In the genomic region with DNA sequence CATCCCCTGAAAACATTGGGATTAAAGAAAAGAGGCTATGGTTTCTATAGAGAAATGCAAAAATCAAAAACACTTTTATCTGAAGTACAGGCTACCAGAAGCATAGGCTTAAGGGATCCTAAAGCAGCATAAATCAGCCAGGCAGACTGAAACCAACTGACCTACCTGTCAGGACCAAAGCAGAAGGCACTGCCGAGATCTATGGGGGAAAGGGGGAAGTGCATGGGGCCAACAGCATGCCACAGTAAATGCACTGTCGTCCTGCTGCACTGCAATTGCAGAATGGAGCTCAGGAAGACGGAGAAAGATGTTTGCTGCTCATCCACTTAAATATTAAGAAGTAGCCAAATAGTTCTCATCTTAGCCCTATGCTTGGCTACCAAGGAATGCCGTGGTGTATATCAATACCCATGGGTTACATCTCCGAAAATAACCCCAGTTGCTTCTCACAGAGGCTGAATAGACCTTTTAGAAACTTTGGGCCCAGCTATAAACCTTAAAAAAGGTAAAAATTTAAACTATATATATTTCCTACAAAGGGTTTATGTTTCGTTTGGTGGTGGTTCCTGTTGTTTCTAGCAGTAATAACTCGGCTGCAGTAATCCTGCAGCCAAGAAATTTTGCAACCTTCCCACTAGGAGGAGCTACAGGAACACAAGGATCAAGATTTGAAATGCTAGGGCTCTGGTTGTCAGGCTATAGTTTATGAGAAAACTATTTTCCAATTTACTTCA, we compare ENCODE assay signal across 8 cellular contexts.
DNase-seq lines count a peak whose midpoint lies in the region; ATAC-seq, FAIRE-seq and TF ChIP-seq lines count a peak whose summit lies in the region.

No MANE protein-coding gene starts in this region.

- H4K20me1 ChIP-seq in DND-41 (ENCODE audit: insufficient read depth, low read length), result no peaks in the 10 kb centered on the region

- no peak overlapping the region for H3K14ac ChIP-seq in mesenchymal stem cell (ENCODE audit: low read length in 2 of 2)

- H4K8ac ChIP-seq in mesenchymal stem cell (ENCODE audit: low read length), result no peak overlapping the region

- H3K36me3 ChIP-seq in DND-41 (ENCODE audit: insufficient read depth, low read length) (no peaks in the 10 kb centered on the region), mesenchymal stem cell (ENCODE audit: control insufficient read depth in 1 of 2, insufficient read depth in 2 of 2, low read depth in 1 of 2, low read length in 2 of 2) (no peaks in the 10 kb centered on the region)

- H2AFZ ChIP-seq in DND-41 (ENCODE audit: low read depth, low read length) (no peak overlapping the region), mesenchymal stem cell (ENCODE audit: low read depth, low read length) (no peak overlapping the region)

- H3K36me3 Mint-ChIP-seq in stimulated activated effector memory CD8-positive, alpha-beta T cell treated with anti-CD3 and anti-CD28 coated beads, Interleukin-12 subunit alpha, Interleukin-12 subunit beta, amount 100 ng/mL, for 72 hours, result no peaks in the 10 kb centered on the region

- H3K4me1 Mint-ChIP-seq in stimulated activated effector memory CD8-positive, alpha-beta T cell treated with anti-CD3 and anti-CD28 coated beads, Interleukin-12 subunit alpha, Interleukin-12 subunit beta, amount 100 ng/mL, for 72 hours, result no peaks in the 10 kb centered on the region

- no peak overlapping the region for H2BK120ac ChIP-seq in mesenchymal stem cell (ENCODE audit: low read depth, low read length)

- FAIRE-seq in colon (lab: Jason Lieb, UNC), result peak; percentile 24

- no peaks in the 10 kb centered on the region for H3K27me3 ChIP-seq in DND-41 (ENCODE audit: insufficient read depth, low read length, poor library complexity)
- H3K27me3 ChIP-seq in mesenchymal stem cell (ENCODE audit: control insufficient read depth in 1 of 2, insufficient read depth in 1 of 2, low read length in 2 of 2), result no peaks in the 10 kb centered on the region

- H2AK5ac ChIP-seq in mesenchymal stem cell (ENCODE audit: low read length, severe bottlenecking), result no peak overlapping the region

- no peak overlapping the region for H3K18ac ChIP-seq in mesenchymal stem cell (ENCODE audit: low read depth in 1 of 2, low read length in 2 of 2)

- no peaks in the 10 kb centered on the region for H3K79me1 ChIP-seq in mesenchymal stem cell (replicated peaks; ENCODE audit: low read length, poor library complexity, severe bottlenecking)

- H3K79me2 ChIP-seq in DND-41 (ENCODE audit: insufficient read depth, low read length), result no peaks in the 10 kb centered on the region

- no peak overlapping the region for H3K27ac Mint-ChIP-seq in stimulated activated effector memory CD8-positive, alpha-beta T cell treated with anti-CD3 and anti-CD28 coated beads, Interleukin-12 subunit alpha, Interleukin-12 subunit beta, amount 100 ng/mL, for 72 hours

- H3K4me3 Mint-ChIP-seq in stimulated activated effector memory CD8-positive, alpha-beta T cell treated with anti-CD3 and anti-CD28 coated beads, Interleukin-12 subunit alpha, Interleukin-12 subunit beta, amount 100 ng/mL, for 72 hours, result no peak overlapping the region

- no peak overlapping the region for H3K4ac ChIP-seq in mesenchymal stem cell (ENCODE audit: low read depth in 1 of 2, low read length in 2 of 2)

- TF ChIP-seq CTCF in DND-41 (IDR thresholded peaks at IDR 0.05; ENCODE audit: borderline replicate concordance, extremely low read depth, low read length, poor library complexity, severe bottlenecking), result peak; percentile 48

- H3K9me3 Mint-ChIP-seq in stimulated activated effector memory CD8-positive, alpha-beta T cell treated with anti-CD3 and anti-CD28 coated beads, Interleukin-12 subunit alpha, Interleukin-12 subunit beta, amount 100 ng/mL, for 72 hours, result no peaks in the 10 kb centered on the region

- DNase-seq in DND-41 (no peak), HCEC 1CT (peak; percentile 66), NCI-H524 treated with DMSO at 0.1 percent for 48 hours (lab: John Stamatoyannopoulos, UW) (peak; percentile 52), mesenchymal stem cell (peak; percentile 55)
- no peak for DNase-seq in stimulated activated effector memory CD8-positive, alpha-beta T cell treated with anti-CD3 and anti-CD28 coated beads, Interleukin-12 subunit alpha, Interleukin-12 subunit beta, amount 100 ng/mL, for 72 hours (ENCODE audit: low spot score in 2 of 2)
- no peak for DNase-seq in effector CD8-positive, alpha-beta T cell (lab: John Stamatoyannopoulos, UW)
- DNase-seq in stimulated activated CD4-positive, alpha-beta T cell treated with anti-CD3 and anti-CD28 coated beads, Interleukin-4, amount 100 ng/mL, for 1 hour, result no peak

- H2BK15ac ChIP-seq in mesenchymal stem cell (ENCODE audit: low read depth, poor library complexity, severe bottlenecking), result no peak overlapping the region

- H3K4me1 ChIP-seq in DND-41 (ENCODE audit: insufficient read depth, low read length) (no peaks in the 10 kb centered on the region), mesenchymal stem cell (ENCODE audit: control insufficient read depth, insufficient read depth, low read depth, low read length) (no peaks in the 10 kb centered on the region)

- H3K4me3 ChIP-seq in DND-41 (ENCODE audit: low read depth in 1 of 2, low read length in 2 of 2) (no peak overlapping the region), mesenchymal stem cell (ENCODE audit: insufficient read depth in 1 of 2, low read depth in 1 of 2, low read length in 2 of 2) (peak overlapping the region in 1 of 2 experiments; percentile 48)

- H3K9ac ChIP-seq in DND-41 (ENCODE audit: low read depth, low read length), result no peak overlapping the region
- H3K9ac ChIP-seq in mesenchymal stem cell (ENCODE audit: low read length), result peak overlapping the region; percentile 43

- H3K4me2 ChIP-seq in DND-41 (ENCODE audit: insufficient read depth, low read length) (no peak overlapping the region), mesenchymal stem cell (ENCODE audit: low read length, poor library complexity, severe bottlenecking) (no peak overlapping the region)

- no peak overlapping the region for H2BK5ac ChIP-seq in mesenchymal stem cell (ENCODE audit: low read depth, low read length, poor library complexity, severe bottlenecking)

- no peak overlapping the region for H2BK12ac ChIP-seq in mesenchymal stem cell (ENCODE audit: low read length in 2 of 2)

- no peak overlapping the region for H3K27ac ChIP-seq in DND-41 (ENCODE audit: low read length)
- no peak overlapping the region for H3K27ac ChIP-seq in mesenchymal stem cell (ENCODE audit: low read length, poor library complexity, severe bottlenecking)

- H3K9me3 ChIP-seq in DND-41 (ENCODE audit: insufficient read depth, low read length, severe bottlenecking) (no peaks in the 10 kb centered on the region), mesenchymal stem cell (ENCODE audit: control insufficient read depth, low read length) (no peaks in the 10 kb centered on the region)

- WGBS in mesenchymal stem cell, result 60% methylated on average over 2 of the region's 7 CpGs

- no peak overlapping the region for H3K23ac ChIP-seq in mesenchymal stem cell (ENCODE audit: low read length in 2 of 2)

- no peak overlapping the region for H4K91ac ChIP-seq in mesenchymal stem cell (ENCODE audit: low read length)

- no peak for ATAC-seq in DND-41 (ENCODE audit: insufficient read depth, low read depth)
- ATAC-seq in stimulated activated effector memory CD8-positive, alpha-beta T cell treated with anti-CD3 and anti-CD28 coated beads, Interleukin-12 subunit alpha, Interleukin-12 subunit beta, amount 100 ng/mL, for 72 hours, result no peak

Comparison
In these comparisons a context has a peak if more than half of its experiments do, and no peak if none do; other contexts are left out.
1. DNase-seq: peak in HCEC 1CT (single experiment), NCI-H524 treated with DMSO at 0.1 percent for 48 hours (single experiment) and mesenchymal stem cell (single experiment); none in DND-41 (single experiment), stimulated activated effector memory CD8-positive, alpha-beta T cell treated with anti-CD3 and anti-CD28 coated beads, Interleukin-12 subunit alpha, Interleukin-12 subunit beta, amount 100 ng/mL, for 72 hours (0 of 2), effector CD8-positive, alpha-beta T cell (single experiment) and stimulated activated CD4-positive, alpha-beta T cell treated with anti-CD3 and anti-CD28 coated beads, Interleukin-4, amount 100 ng/mL, for 1 hour (single experiment).